9 cellular contexts compared by ENCODE assay signal in genomic region chr17:3961564-3962047, GRCh38. TPM values are rescaled to one million over a fixed set of nuclear protein-coding genes. Genes with fewer than 3 reads are reported as not detected.
DNase-seq lines count a peak whose midpoint lies in the region; ATAC-seq and TF ChIP-seq lines count a peak whose summit lies in the region.
"Had no signal": no experiment of that assay in that cellular context is flagged by ENCODE, and none has a peak within 500 bp of the region (broad histone marks: within the 10 kb centered on the region; RNA-seq: fewer than 3 reads in every experiment).

No MANE protein-coding gene starts in this region.

- peaks cover 64 to 66% of the 10 kb centered on the region in 2 experiments for H3K4me1 ChIP-seq in neutrophil (ENCODE audit: control insufficient read depth in 1 of 2, insufficient read depth in 1 of 2, low read depth in 1 of 2, low read length in 1 of 2)

- H3K4me3 ChIP-seq in neutrophil (ENCODE audit: low read depth in 1 of 2, low read length in 1 of 2): peak overlapping the region; percentile 91 to 94

- H3K4me1 Mint-ChIP-seq in activated T-cell treated with anti-CD3 and anti-CD28 coated beads, Interleukin-2, amount 50 U/mL, for 4 hours (ENCODE audit: low read depth): peaks cover 64% of the 10 kb centered on the region

- H3K4me3 Mint-ChIP-seq in activated T-cell treated with anti-CD3 and anti-CD28 coated beads, Interleukin-2, amount 50 U/mL, for 4 hours: peak overlapping the region; percentile 85

- no peaks in the 10 kb centered on the region for H3K27me3 ChIP-seq in neutrophil

- ATAC-seq in activated T-cell treated with anti-CD3 and anti-CD28 coated beads, Interleukin-2, amount 50 U/mL, for 4 hours: no peak
- ATAC-seq in HG03025 (IDR thresholded peaks at IDR 0.05; ENCODE audit: low FRiP score, unreplicated experiment): no peak

- no peaks in the 10 kb centered on the region for H3K9me3 Mint-ChIP-seq in activated T-cell treated with anti-CD3 and anti-CD28 coated beads, Interleukin-2, amount 50 U/mL, for 4 hours

- no peak for TF ChIP-seq CTCF in neutrophil (IDR thresholded peaks at IDR 0.05)

- DNase-seq in NCI-H1092 treated with DMSO at 0.1 percent for 48 hours (lab: John Stamatoyannopoulos, UW) (peak; percentile 18), NCI-H1092 (lab: John Stamatoyannopoulos, UW) (no peak), KBM-7 (peak; percentile 31), NCI-H446 treated with DMSO at 0.1 percent for 48 hours (lab: John Stamatoyannopoulos, UW) (no peak), 8988T (no peak)
- peak; percentile 23 for DNase-seq in activated T-cell treated with anti-CD3 and anti-CD28 coated beads, Interleukin-2, amount 50 U/mL, for 4 hours

- in situ Hi-C loops in KBM-7 (cut with MboI; ENCODE audit: low pct_unique_long_range_greater_than_20kb, low sequenced_read_pairs): no loop called here

- H3K27me3 Mint-ChIP-seq in activated T-cell treated with anti-CD3 and anti-CD28 coated beads, Interleukin-2, amount 50 U/mL, for 4 hours (ENCODE audit: low read depth): no peaks in the 10 kb centered on the region

- H3K27ac ChIP-seq in neutrophil: peak overlapping the region; percentile 97

- H3K36me3 ChIP-seq in neutrophil: peaks cover 21% of the 10 kb centered on the region

- peaks cover 6% of the 10 kb centered on the region for H3K36me3 Mint-ChIP-seq in activated T-cell treated with anti-CD3 and anti-CD28 coated beads, Interleukin-2, amount 50 U/mL, for 4 hours (ENCODE audit: insufficient read depth)

- no peaks in the 10 kb centered on the region for H3K9me3 ChIP-seq in neutrophil

RNA-seq across cellular contexts. Expression of gene ATP2A3, which starts 2.6 kb away (rescaled TPM):
- 10 to 100 TPM; 55.8 to 68.8 (median 63.6) TPM for total RNA-seq in activated T-cell treated with anti-CD3 and anti-CD28 coated beads, Interleukin-2, amount 50 U/mL, for 4 hours
- total RNA-seq: dermis microvascular lymphatic vessel endothelial cell had no signal

RNA-seq across cellular contexts. Expression of gene P2RX1, which starts 45.3 kb away (rescaled TPM):
- under 1 TPM; 0.13 to 0.52 (median 0.21) TPM for total RNA-seq in activated T-cell treated with anti-CD3 and anti-CD28 coated beads, Interleukin-2, amount 50 U/mL, for 4 hours
- total RNA-seq: dermis microvascular lymphatic vessel endothelial cell had no signal

Comparison
In these comparisons a context has a peak if more than half of its experiments do, and no peak if none do; other contexts are left out.
1. DNase-seq: peak in NCI-H1092 treated with DMSO at 0.1 percent for 48 hours (single experiment), KBM-7 (single experiment) and activated T-cell treated with anti-CD3 and anti-CD28 coated beads, Interleukin-2, amount 50 U/mL, for 4 hours (single experiment); none in NCI-H1092 (single experiment), NCI-H446 treated with DMSO at 0.1 percent for 48 hours (single experiment) and 8988T (single experiment).